Comparison of ENCODE assay signal across 1 cellular context in the genomic region with DNA sequence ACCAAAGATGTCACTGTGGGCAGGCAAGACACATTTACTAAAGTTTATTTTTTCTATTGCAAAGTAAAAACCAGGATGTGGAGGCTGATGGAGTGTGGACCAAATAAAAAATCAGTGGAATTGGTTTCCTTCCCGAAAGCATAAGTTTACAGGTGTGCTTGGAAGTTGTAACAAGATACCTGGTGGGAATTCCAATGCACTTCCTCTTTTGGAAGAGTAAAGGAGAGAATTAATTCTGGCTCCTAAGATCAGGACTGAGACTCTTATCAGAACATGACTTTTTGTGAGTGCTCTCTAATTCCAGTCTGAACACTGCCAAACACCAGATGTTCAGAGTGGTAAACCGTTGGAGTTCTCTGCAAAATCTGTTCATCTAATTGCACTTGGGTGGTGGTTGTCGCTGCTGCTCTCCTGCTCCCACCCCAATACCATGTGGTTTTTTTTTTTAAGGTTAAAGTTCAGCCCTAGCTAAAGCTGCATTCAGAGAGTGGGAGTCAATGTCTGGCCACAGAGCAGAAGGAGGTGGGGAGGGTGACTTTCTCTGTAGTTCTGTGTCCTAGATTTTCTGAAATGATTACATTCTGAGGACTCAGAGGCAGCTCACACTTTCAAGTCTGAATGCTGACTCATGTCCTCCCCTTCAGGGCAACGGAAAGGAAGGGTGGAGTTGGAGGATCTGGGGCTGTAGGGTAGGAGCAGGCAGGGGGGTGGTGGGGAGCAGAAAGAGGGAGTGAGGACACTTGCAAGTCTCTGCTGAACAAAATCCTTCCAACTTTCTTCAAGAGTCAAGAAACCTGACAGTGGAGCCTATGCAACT.
A peak's percentile ranks its signal among the peaks of the same experiment; 100 is the strongest.
TF ChIP-seq lines count a peak whose summit lies in the region.

No MANE protein-coding gene starts in this region.

TF ChIP-seq in K562, 482 proteins besides CTCF, POLR2A, EP300 and RAD21 (continued from another document and continues in another):
- TF ChIP-seq, protein P1, sequence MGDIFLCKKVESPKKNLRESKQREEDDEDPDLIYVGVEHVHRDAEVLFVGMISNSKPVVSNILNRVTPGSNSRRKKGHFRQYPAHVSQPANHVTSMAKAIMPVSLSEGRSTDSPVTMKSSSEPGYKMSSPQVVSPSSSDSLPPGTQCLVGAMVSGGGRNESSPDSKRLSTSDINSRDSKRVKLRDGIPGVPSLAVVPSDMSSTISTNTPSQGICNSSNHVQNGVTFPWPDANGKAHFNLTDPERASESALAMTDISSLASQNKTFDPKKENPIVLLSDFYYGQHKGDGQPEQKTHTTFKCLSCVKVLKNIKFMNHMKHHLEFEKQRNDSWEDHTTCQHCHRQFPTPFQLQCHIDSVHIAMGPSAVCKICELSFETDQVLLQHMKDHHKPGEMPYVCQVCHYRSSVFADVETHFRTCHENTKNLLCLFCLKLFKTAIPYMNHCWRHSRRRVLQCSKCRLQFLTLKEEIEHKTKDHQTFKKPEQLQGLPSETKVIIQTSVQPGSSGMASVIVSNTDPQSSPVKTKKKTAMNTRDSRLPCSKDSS (IDR thresholded peaks at IDR 0.05; ENCODE audit: low read depth, partially characterized antibody), result no peak
- TF ChIP-seq XRCC4 (IDR thresholded peaks at IDR 0.05; ENCODE audit: extremely low read depth, insufficient read depth, insufficient read length) (no peak), ZNF507 (tag; conservative IDR thresholded peaks at IDR 0.05) (no peak), SREBF2 (CRISPR knock-in tag; IDR thresholded peaks at IDR 0.05) (no peak), FOXA3 (CRISPR knock-in tag; conservative IDR thresholded peaks at IDR 0.05 in 1 of 2, IDR thresholded peaks at IDR 0.05 in 1 of 2) (no peak), MEF2D (tag; conservative IDR thresholded peaks at IDR 0.05; ENCODE audit: low read depth) (peak; percentile 40; the same call in 1 of the 2 replicates), CXXC5 (CRISPR knock-in tag; IDR thresholded peaks at IDR 0.05) (no peak), ZNF124 (CRISPR knock-in tag; IDR thresholded peaks at IDR 0.05) (no peak), FIP1L1 (IDR thresholded peaks at IDR 0.05; ENCODE audit: low read depth, low read length, poor library complexity, severe bottlenecking) (no peak), HNRNPH1 (optimal IDR thresholded peaks at IDR 0.05; ENCODE audit: low read depth, low read length) (no peak), ZNF121 (CRISPR knock-in tag; conservative IDR thresholded peaks at IDR 0.05) (no peak), ZNF384 (IDR thresholded peaks at IDR 0.05; ENCODE audit: low read depth, low read length) (peak; percentile 95), NFE2L1 (tag; IDR thresholded peaks at IDR 0.05; ENCODE audit: borderline replicate concordance, low read depth) (peak; percentile 84), BRD4 (IDR thresholded peaks at IDR 0.05) (no peak), ZBTB7A (IDR thresholded peaks at IDR 0.05; ENCODE audit: borderline replicate concordance, control insufficient read depth, low read depth, low read length) (peak; percentile 78; the same call in 1 of the 2 replicates), CEBPB (tag; IDR thresholded peaks at IDR 0.05) (no peak), MAFF (IDR thresholded peaks at IDR 0.05; ENCODE audit: low read length) (peak; percentile 92), ETV5 (CRISPR knock-in tag; IDR thresholded peaks at IDR 0.05; ENCODE audit: low read depth) (0 out of 2 replicates have a peak, but pooled peaks have one; percentile 22), NELFE (IDR thresholded peaks at IDR 0.05; ENCODE audit: insufficient read depth, insufficient read length) (no peak), E2F3 (CRISPR knock-in tag; IDR thresholded peaks at IDR 0.05) (no peak), ZNF75A (CRISPR knock-in tag; IDR thresholded peaks at IDR 0.05) (no peak), ZNF253 (CRISPR knock-in tag; conservative IDR thresholded peaks at IDR 0.05) (no peak), ZNF778 (CRISPR knock-in tag; IDR thresholded peaks at IDR 0.05) (no peak), ELF1 (tag; IDR thresholded peaks at IDR 0.05) (no peak), KAT2B (IDR thresholded peaks at IDR 0.05; ENCODE audit: low read depth, low read length) (no peak)
- TF ChIP-seq, protein P2, sequence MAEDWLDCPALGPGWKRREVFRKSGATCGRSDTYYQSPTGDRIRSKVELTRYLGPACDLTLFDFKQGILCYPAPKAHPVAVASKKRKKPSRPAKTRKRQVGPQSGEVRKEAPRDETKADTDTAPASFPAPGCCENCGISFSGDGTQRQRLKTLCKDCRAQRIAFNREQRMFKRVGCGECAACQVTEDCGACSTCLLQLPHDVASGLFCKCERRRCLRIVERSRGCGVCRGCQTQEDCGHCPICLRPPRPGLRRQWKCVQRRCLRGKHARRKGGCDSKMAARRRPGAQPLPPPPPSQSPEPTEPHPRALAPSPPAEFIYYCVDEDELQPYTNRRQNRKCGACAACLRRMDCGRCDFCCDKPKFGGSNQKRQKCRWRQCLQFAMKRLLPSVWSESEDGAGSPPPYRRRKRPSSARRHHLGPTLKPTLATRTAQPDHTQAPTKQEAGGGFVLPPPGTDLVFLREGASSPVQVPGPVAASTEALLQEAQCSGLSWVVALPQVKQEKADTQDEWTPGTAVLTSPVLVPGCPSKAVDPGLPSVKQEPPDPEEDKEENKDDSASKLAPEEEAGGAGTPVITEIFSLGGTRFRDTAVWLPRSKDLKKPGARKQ (CRISPR knock-in tag; IDR thresholded peaks at IDR 0.05), result no peak
- TF ChIP-seq, protein P3, sequence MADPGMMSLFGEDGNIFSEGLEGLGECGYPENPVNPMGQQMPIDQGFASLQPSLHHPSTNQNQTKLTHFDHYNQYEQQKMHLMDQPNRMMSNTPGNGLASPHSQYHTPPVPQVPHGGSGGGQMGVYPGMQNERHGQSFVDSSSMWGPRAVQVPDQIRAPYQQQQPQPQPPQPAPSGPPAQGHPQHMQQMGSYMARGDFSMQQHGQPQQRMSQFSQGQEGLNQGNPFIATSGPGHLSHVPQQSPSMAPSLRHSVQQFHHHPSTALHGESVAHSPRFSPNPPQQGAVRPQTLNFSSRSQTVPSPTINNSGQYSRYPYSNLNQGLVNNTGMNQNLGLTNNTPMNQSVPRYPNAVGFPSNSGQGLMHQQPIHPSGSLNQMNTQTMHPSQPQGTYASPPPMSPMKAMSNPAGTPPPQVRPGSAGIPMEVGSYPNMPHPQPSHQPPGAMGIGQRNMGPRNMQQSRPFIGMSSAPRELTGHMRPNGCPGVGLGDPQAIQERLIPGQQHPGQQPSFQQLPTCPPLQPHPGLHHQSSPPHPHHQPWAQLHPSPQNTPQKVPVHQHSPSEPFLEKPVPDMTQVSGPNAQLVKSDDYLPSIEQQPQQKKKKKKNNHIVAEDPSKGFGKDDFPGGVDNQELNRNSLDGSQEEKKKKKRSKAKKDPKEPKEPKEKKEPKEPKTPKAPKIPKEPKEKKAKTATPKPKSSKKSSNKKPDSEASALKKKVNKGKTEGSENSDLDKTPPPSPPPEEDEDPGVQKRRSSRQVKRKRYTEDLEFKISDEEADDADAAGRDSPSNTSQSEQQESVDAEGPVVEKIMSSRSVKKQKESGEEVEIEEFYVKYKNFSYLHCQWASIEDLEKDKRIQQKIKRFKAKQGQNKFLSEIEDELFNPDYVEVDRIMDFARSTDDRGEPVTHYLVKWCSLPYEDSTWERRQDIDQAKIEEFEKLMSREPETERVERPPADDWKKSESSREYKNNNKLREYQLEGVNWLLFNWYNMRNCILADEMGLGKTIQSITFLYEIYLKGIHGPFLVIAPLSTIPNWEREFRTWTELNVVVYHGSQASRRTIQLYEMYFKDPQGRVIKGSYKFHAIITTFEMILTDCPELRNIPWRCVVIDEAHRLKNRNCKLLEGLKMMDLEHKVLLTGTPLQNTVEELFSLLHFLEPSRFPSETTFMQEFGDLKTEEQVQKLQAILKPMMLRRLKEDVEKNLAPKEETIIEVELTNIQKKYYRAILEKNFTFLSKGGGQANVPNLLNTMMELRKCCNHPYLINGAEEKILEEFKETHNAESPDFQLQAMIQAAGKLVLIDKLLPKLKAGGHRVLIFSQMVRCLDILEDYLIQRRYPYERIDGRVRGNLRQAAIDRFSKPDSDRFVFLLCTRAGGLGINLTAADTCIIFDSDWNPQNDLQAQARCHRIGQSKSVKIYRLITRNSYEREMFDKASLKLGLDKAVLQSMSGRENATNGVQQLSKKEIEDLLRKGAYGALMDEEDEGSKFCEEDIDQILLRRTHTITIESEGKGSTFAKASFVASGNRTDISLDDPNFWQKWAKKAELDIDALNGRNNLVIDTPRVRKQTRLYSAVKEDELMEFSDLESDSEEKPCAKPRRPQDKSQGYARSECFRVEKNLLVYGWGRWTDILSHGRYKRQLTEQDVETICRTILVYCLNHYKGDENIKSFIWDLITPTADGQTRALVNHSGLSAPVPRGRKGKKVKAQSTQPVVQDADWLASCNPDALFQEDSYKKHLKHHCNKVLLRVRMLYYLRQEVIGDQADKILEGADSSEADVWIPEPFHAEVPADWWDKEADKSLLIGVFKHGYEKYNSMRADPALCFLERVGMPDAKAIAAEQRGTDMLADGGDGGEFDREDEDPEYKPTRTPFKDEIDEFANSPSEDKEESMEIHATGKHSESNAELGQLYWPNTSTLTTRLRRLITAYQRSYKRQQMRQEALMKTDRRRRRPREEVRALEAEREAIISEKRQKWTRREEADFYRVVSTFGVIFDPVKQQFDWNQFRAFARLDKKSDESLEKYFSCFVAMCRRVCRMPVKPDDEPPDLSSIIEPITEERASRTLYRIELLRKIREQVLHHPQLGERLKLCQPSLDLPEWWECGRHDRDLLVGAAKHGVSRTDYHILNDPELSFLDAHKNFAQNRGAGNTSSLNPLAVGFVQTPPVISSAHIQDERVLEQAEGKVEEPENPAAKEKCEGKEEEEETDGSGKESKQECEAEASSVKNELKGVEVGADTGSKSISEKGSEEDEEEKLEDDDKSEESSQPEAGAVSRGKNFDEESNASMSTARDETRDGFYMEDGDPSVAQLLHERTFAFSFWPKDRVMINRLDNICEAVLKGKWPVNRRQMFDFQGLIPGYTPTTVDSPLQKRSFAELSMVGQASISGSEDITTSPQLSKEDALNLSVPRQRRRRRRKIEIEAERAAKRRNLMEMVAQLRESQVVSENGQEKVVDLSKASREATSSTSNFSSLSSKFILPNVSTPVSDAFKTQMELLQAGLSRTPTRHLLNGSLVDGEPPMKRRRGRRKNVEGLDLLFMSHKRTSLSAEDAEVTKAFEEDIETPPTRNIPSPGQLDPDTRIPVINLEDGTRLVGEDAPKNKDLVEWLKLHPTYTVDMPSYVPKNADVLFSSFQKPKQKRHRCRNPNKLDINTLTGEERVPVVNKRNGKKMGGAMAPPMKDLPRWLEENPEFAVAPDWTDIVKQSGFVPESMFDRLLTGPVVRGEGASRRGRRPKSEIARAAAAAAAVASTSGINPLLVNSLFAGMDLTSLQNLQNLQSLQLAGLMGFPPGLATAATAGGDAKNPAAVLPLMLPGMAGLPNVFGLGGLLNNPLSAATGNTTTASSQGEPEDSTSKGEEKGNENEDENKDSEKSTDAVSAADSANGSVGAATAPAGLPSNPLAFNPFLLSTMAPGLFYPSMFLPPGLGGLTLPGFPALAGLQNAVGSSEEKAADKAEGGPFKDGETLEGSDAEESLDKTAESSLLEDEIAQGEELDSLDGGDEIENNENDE (IDR thresholded peaks at IDR 0.05; ENCODE audit: low read depth, low read length), result no peak
- TF ChIP-seq, protein P4, sequence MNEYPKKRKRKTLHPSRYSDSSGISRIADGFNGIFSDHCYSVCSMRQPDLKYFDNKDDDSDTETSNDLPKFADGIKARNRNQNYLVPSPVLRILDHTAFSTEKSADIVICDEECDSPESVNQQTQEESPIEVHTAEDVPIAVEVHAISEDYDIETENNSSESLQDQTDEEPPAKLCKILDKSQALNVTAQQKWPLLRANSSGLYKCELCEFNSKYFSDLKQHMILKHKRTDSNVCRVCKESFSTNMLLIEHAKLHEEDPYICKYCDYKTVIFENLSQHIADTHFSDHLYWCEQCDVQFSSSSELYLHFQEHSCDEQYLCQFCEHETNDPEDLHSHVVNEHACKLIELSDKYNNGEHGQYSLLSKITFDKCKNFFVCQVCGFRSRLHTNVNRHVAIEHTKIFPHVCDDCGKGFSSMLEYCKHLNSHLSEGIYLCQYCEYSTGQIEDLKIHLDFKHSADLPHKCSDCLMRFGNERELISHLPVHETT (CRISPR knock-in tag; conservative IDR thresholded peaks at IDR 0.05 in 1 of 2, IDR thresholded peaks at IDR 0.05 in 1 of 2), result peak in 1 of 2 experiments; percentile 44; a peak in 1 of 4 replicates
- TF ChIP-seq, protein P5, sequence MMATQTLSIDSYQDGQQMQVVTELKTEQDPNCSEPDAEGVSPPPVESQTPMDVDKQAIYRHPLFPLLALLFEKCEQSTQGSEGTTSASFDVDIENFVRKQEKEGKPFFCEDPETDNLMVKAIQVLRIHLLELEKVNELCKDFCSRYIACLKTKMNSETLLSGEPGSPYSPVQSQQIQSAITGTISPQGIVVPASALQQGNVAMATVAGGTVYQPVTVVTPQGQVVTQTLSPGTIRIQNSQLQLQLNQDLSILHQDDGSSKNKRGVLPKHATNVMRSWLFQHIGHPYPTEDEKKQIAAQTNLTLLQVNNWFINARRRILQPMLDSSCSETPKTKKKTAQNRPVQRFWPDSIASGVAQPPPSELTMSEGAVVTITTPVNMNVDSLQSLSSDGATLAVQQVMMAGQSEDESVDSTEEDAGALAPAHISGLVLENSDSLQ (IDR thresholded peaks at IDR 0.05), result peak; percentile 35; the same call in 1 of the 2 replicates
- TF ChIP-seq, protein P6, sequence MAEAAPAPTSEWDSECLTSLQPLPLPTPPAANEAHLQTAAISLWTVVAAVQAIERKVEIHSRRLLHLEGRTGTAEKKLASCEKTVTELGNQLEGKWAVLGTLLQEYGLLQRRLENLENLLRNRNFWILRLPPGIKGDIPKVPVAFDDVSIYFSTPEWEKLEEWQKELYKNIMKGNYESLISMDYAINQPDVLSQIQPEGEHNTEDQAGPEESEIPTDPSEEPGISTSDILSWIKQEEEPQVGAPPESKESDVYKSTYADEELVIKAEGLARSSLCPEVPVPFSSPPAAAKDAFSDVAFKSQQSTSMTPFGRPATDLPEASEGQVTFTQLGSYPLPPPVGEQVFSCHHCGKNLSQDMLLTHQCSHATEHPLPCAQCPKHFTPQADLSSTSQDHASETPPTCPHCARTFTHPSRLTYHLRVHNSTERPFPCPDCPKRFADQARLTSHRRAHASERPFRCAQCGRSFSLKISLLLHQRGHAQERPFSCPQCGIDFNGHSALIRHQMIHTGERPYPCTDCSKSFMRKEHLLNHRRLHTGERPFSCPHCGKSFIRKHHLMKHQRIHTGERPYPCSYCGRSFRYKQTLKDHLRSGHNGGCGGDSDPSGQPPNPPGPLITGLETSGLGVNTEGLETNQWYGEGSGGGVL (CRISPR knock-in tag; IDR thresholded peaks at IDR 0.05), result no peak
- TF ChIP-seq, protein P7, sequence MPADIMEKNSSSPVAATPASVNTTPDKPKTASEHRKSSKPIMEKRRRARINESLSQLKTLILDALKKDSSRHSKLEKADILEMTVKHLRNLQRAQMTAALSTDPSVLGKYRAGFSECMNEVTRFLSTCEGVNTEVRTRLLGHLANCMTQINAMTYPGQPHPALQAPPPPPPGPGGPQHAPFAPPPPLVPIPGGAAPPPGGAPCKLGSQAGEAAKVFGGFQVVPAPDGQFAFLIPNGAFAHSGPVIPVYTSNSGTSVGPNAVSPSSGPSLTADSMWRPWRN (IDR thresholded peaks at IDR 0.05; ENCODE audit: low read depth), result no peak
- TF ChIP-seq, protein P8, sequence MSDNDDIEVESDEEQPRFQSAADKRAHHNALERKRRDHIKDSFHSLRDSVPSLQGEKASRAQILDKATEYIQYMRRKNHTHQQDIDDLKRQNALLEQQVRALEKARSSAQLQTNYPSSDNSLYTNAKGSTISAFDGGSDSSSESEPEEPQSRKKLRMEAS (CRISPR knock-in tag; IDR thresholded peaks at IDR 0.05), result no peak
